Comparison of ENCODE assay signal across 18 cellular contexts in the genomic region with DNA sequence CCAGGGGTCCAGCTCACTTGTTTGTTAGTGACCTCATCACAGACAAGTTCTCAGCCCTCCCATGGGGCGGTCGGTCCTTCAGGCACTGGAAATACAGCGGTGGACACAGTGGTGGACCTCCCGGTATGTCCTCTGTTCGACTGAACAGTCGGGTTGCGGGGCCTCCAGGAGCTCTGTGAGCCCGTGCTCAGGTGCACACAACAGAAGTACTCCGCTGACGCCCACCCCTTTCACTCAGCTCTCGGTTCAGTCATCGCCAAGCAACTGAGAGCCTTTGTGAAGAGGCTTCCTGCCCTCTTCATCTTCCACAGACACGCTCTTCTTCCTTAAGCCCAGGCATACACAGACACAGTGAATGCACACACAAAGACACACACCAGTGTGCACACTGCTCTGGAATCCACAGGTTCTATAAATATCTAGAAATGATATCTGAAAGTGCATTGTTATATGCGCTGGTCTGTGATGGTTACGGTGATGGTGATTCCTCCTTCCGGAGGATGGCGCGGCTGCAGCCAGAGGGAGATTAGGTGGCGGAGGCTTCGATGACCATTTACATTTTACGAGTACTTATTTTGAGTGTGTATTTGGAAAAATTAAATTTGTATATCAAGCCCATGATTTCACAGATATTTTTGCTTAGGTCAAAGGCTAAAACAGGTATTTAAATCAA. TPM values are rescaled to one million over a fixed set of nuclear protein-coding genes. Genes with fewer than 3 reads are reported as not detected.
DNase-seq lines count a peak whose midpoint lies in the region; ATAC-seq and TF ChIP-seq lines count a peak whose summit lies in the region.
"Had no signal": no experiment of that assay in that cellular context is flagged by ENCODE, and none has a peak within 500 bp of the region (broad histone marks: within the 10 kb centered on the region; RNA-seq: fewer than 3 reads in every experiment).

No MANE protein-coding gene starts in this region.

- no peaks in the 10 kb centered on the region for H3K4me1 Mint-ChIP-seq in WTC11

- H3K36me3 Mint-ChIP-seq in WTC11: no peaks in the 10 kb centered on the region

- CTCF ChIA-PET in WTC11 (lab: Charles Lee): interaction anchor here (1.0 to 1.7 kb wide), 3 partner anchors 45 to 126 kb away, joined by 4 read pairs; no protein-coding TSS in a partner anchor

- no peak overlapping the region for H3K27ac ChIP-seq in right atrium auricular region
- no peak overlapping the region for H3K27ac ChIP-seq in upper lobe of right lung
- H3K27ac ChIP-seq: BLaER1 treated with 17β-estradiol and CSF1 and Interleukin-3, amounts not matched to agents 10 nM and 100 nM had no signal

- peak overlapping the region; percentile 41; the same call in 1 of the 2 replicates for H3K27ac Mint-ChIP-seq in WTC11

- H3K36me3 ChIP-seq in right atrium auricular region (no peaks in the 10 kb centered on the region), upper lobe of right lung (no peaks in the 10 kb centered on the region)
- H3K36me3 ChIP-seq: BLaER1 treated with 17β-estradiol and CSF1 and Interleukin-3, amounts not matched to agents 10 nM and 100 nM had no signal

- DNase-seq in cardiac septum (ENCODE audit: low spot score): peak; percentile 41
- DNase-seq in right atrium auricular region (ENCODE audit: low spot score): no peak
- DNase-seq in WTC11 (ENCODE audit: low spot score): peak; percentile 8
- peak; percentile 45 for DNase-seq in islet precursor cell
- DNase-seq in upper lobe of right lung: peak; percentile 40
- no peak for DNase-seq in AML-193 (lab: John Stamatoyannopoulos, UW)
- DNase-seq in omental fat pad (ENCODE audit: low spot score): no peak
- DNase-seq: EL, KG1, NCI-H1048, NCI-H1694, NCI-H2107, NCI-H446, NCI-H748 treated with DMSO at 0.1 percent for 48 hours, PC-3 had no signal

- H3K9me3 ChIP-seq in right atrium auricular region: no peaks in the 10 kb centered on the region
- no peaks in the 10 kb centered on the region for H3K9me3 ChIP-seq in upper lobe of right lung

- H3K27me3 Mint-ChIP-seq in WTC11 (ENCODE audit: low read depth): no peaks in the 10 kb centered on the region; the same call in 1 of the 2 replicates

- intact Hi-C loops in cardiac septum (cut with DNase I): loop anchor here (10.0 kb wide), 1 partner anchor 321 kb away; no protein-coding TSS in a partner anchor
- intact Hi-C loops in upper lobe of right lung (cut with DNase I): no loop called here

- no peaks in the 10 kb centered on the region for H3K9me3 Mint-ChIP-seq in WTC11

- TF ChIP-seq CTCF in right atrium auricular region (IDR thresholded peaks at IDR 0.05) (no peak), WTC11 (IDR thresholded peaks at IDR 0.05) (no peak), upper lobe of right lung (IDR thresholded peaks at IDR 0.05) (no peak), omental fat pad (IDR thresholded peaks at IDR 0.05) (no peak)

- ATAC-seq in WTC11 (no peak), upper lobe of right lung (no peak), omental fat pad (ENCODE audit: low FRiP score) (no peak)
- ATAC-seq: PC-3 had no signal

- POLR2A ChIA-PET in WTC11 (lab: Charles Lee): no interaction called here

- H3K4me3 ChIP-seq in right atrium auricular region (no peak overlapping the region), upper lobe of right lung (no peak overlapping the region)
- H3K4me3 ChIP-seq: BLaER1 treated with 17β-estradiol and CSF1 and Interleukin-3, amounts not matched to agents 10 nM and 100 nM had no signal

- H3K4me1 ChIP-seq in right atrium auricular region (peaks cover 0 to 8% of the 10 kb centered on the region in 2 donors), upper lobe of right lung (no peaks in the 10 kb centered on the region)

- H3K27me3 ChIP-seq in right atrium auricular region (no peaks in the 10 kb centered on the region), upper lobe of right lung (peaks cover 41% of the 10 kb centered on the region)
- H3K27me3 ChIP-seq: BLaER1 treated with 17β-estradiol and CSF1 and Interleukin-3, amounts not matched to agents 10 nM and 100 nM had no signal

- no peak overlapping the region for H3K4me3 Mint-ChIP-seq in WTC11

TF ChIP-seq in WTC11, 78 proteins besides CTCF, POLR2A, EP300 and RAD21:
- TF ChIP-seq, protein P1, sequence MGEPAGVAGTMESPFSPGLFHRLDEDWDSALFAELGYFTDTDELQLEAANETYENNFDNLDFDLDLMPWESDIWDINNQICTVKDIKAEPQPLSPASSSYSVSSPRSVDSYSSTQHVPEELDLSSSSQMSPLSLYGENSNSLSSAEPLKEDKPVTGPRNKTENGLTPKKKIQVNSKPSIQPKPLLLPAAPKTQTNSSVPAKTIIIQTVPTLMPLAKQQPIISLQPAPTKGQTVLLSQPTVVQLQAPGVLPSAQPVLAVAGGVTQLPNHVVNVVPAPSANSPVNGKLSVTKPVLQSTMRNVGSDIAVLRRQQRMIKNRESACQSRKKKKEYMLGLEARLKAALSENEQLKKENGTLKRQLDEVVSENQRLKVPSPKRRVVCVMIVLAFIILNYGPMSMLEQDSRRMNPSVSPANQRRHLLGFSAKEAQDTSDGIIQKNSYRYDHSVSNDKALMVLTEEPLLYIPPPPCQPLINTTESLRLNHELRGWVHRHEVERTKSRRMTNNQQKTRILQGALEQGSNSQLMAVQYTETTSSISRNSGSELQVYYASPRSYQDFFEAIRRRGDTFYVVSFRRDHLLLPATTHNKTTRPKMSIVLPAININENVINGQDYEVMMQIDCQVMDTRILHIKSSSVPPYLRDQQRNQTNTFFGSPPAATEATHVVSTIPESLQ (CRISPR knock-in tag; IDR thresholded peaks at IDR 0.05): no peak
- no peak for TF ChIP-seq GTF2I (CRISPR knock-in tag; conservative IDR thresholded peaks at IDR 0.05)
- no peak for TF ChIP-seq ZNF263 (CRISPR knock-in tag; IDR thresholded peaks at IDR 0.05; ENCODE audit: low read depth)

RNA-seq across cellular contexts. Expression of a gene that starts 46.8 kb away (rescaled TPM):
- total RNA-seq in cardiac septum: not detected
- total RNA-seq in right atrium auricular region: not detected
- total RNA-seq in WTC11 (2021): 0.57 to 1.3 TPM (median 0.66 TPM) in 3 replicates
- not detected for total RNA-seq in upper lobe of right lung
- not detected for total RNA-seq in omental fat pad
- total RNA-seq: H4, M059J, PC-3 had no signal

Comparison
In these comparisons a context has a peak if more than half of its experiments do, and no peak if none do; other contexts are left out.
1. DNase-seq: peak in cardiac septum (single experiment), WTC11 (single experiment), islet precursor cell (single experiment) and upper lobe of right lung (single experiment); none in right atrium auricular region (single experiment), AML-193 (0 of 2) and omental fat pad (single experiment).